1 cellular context compared by ENCODE assay signal in genomic region chr11:46120711-46121327, GRCh38.
TF ChIP-seq lines count a peak whose summit lies in the region.

No MANE protein-coding gene starts in this region.

TF ChIP-seq in HEK293, 187 proteins besides CTCF, POLR2A, EP300 and RAD21 (continued from another document):
- TF ChIP-seq, protein P1, sequence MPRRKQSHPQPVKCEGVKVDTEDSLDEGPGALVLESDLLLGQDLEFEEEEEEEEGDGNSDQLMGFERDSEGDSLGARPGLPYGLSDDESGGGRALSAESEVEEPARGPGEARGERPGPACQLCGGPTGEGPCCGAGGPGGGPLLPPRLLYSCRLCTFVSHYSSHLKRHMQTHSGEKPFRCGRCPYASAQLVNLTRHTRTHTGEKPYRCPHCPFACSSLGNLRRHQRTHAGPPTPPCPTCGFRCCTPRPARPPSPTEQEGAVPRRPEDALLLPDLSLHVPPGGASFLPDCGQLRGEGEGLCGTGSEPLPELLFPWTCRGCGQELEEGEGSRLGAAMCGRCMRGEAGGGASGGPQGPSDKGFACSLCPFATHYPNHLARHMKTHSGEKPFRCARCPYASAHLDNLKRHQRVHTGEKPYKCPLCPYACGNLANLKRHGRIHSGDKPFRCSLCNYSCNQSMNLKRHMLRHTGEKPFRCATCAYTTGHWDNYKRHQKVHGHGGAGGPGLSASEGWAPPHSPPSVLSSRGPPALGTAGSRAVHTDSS (tag by site-specific recombination; IDR thresholded peaks at IDR 0.05) = peak; percentile 94
- TF ChIP-seq ZNF274 (IDR thresholded peaks at IDR 0.05; ENCODE audit: low read length) (no peak), ZNF274 (tag by site-specific recombination; IDR thresholded peaks at IDR 0.05; ENCODE audit: borderline replicate concordance) (no peak), OVOL3 (tag by site-specific recombination; IDR thresholded peaks at IDR 0.05) (no peak), ZBTB17 (tag by site-specific recombination; IDR thresholded peaks at IDR 0.05) (peak; percentile 78), SP2 (tag by site-specific recombination; IDR thresholded peaks at IDR 0.05) (peak; percentile 61), ZNF169 (tag by site-specific recombination; IDR thresholded peaks at IDR 0.05) (peak; percentile 72; the same call in 1 of the 2 replicates), ZNF792 (tag by site-specific recombination; IDR thresholded peaks at IDR 0.05) (no peak), ZBTB7A (tag by site-specific recombination; IDR thresholded peaks at IDR 0.05; ENCODE audit: low read depth) (0 out of 2 replicates have a peak, but pooled peaks have one; percentile 64), ZNF391 (tag by site-specific recombination; IDR thresholded peaks at IDR 0.05; ENCODE audit: borderline replicate concordance, low read depth) (0 out of 2 replicates have a peak, but pooled peaks have one; percentile 18), PRDM4 (tag by site-specific recombination; IDR thresholded peaks at IDR 0.05) (peak; percentile 94), ZNF2 (tag by site-specific recombination; IDR thresholded peaks at IDR 0.05) (0 out of 2 replicates have a peak, but pooled peaks have one; percentile 30), ZNF324 (tag by site-specific recombination; IDR thresholded peaks at IDR 0.05) (peak; percentile 19; the same call in 1 of the 2 replicates), ZIC2 (tag by site-specific recombination; IDR thresholded peaks at IDR 0.05) (peak; percentile 39; the same call in 1 of the 2 replicates), KLF16 (tag by site-specific recombination; IDR thresholded peaks at IDR 0.05) (no peak), SP7 (tag by site-specific recombination; IDR thresholded peaks at IDR 0.05) (peak; percentile 71), ZNF24 (tag by site-specific recombination; IDR thresholded peaks at IDR 0.05) (no peak), MZF1 (tag by site-specific recombination; IDR thresholded peaks at IDR 0.05; ENCODE audit: borderline replicate concordance) (peak; percentile 23; the same call in 1 of the 2 replicates), ZEB2 (tag by site-specific recombination; IDR thresholded peaks at IDR 0.05) (peak; percentile 55; the same call in 1 of the 2 replicates), ZNF366 (tag by site-specific recombination; conservative IDR thresholded peaks at IDR 0.05) (peak; percentile 99), ZBTB44 (tag by site-specific recombination; IDR thresholded peaks at IDR 0.05) (peak; percentile 33), ZNF350 (tag by site-specific recombination; IDR thresholded peaks at IDR 0.05) (no peak), ZNF596 (tag by site-specific recombination; IDR thresholded peaks at IDR 0.05) (peak; percentile 94), KLF9 (tag by site-specific recombination; IDR thresholded peaks at IDR 0.05; ENCODE audit: low read depth) (peak; percentile 41; the same call in 1 of the 2 replicates), ZNF335 (tag by site-specific recombination; conservative IDR thresholded peaks at IDR 0.05) (peak; percentile 26), ZFHX2 (tag by site-specific recombination; conservative IDR thresholded peaks at IDR 0.05) (0 out of 2 replicates have a peak, but pooled peaks have one; percentile 19), ZNF211 (tag by site-specific recombination; IDR thresholded peaks at IDR 0.05; ENCODE audit: low read depth) (no peak), WT1 (tag by site-specific recombination; IDR thresholded peaks at IDR 0.05) (peak; percentile 30; the same call in 1 of the 2 replicates), ZNF174 (tag by site-specific recombination; IDR thresholded peaks at IDR 0.05) (no peak)
- TF ChIP-seq, protein P2, sequence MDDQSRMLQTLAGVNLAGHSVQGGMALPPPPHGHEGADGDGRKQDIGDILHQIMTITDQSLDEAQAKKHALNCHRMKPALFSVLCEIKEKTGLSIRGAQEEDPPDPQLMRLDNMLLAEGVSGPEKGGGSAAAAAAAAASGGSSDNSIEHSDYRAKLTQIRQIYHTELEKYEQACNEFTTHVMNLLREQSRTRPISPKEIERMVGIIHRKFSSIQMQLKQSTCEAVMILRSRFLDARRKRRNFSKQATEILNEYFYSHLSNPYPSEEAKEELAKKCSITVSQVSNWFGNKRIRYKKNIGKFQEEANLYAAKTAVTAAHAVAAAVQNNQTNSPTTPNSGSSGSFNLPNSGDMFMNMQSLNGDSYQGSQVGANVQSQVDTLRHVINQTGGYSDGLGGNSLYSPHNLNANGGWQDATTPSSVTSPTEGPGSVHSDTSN (CRISPR knock-in tag; IDR thresholded peaks at IDR 0.05) = no peak
- TF ChIP-seq, protein P3, sequence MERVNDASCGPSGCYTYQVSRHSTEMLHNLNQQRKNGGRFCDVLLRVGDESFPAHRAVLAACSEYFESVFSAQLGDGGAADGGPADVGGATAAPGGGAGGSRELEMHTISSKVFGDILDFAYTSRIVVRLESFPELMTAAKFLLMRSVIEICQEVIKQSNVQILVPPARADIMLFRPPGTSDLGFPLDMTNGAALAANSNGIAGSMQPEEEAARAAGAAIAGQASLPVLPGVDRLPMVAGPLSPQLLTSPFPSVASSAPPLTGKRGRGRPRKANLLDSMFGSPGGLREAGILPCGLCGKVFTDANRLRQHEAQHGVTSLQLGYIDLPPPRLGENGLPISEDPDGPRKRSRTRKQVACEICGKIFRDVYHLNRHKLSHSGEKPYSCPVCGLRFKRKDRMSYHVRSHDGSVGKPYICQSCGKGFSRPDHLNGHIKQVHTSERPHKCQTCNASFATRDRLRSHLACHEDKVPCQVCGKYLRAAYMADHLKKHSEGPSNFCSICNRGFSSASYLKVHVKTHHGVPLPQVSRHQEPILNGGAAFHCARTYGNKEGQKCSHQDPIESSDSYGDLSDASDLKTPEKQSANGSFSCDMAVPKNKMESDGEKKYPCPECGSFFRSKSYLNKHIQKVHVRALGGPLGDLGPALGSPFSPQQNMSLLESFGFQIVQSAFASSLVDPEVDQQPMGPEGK (tag by site-specific recombination; IDR thresholded peaks at IDR 0.05) = peak; percentile 95
